ENCODE assay signal across 28 cellular contexts in genomic region chr3:57992430-57993213, GRCh38. TPM values are rescaled to one million over a fixed set of nuclear protein-coding genes. Genes with fewer than 3 reads are reported as not detected.
A peak's percentile ranks its signal among the peaks of the same experiment; 100 is the strongest.
DNase-seq lines count a peak whose midpoint lies in the region; ATAC-seq and TF ChIP-seq lines count a peak whose summit lies in the region.
"Had no signal": no experiment of that assay in that cellular context is flagged by ENCODE, and none has a peak within 500 bp of the region (broad histone marks: within the 10 kb centered on the region; RNA-seq: fewer than 3 reads in every experiment).

No MANE protein-coding gene starts in this region.

- no peaks in the 10 kb centered on the region for H3K9me3 ChIP-seq in liver (ENCODE audit: control insufficient read depth in 4 of 4, low read length in 3 of 4)
- H3K9me3 ChIP-seq in spleen: no peaks in the 10 kb centered on the region
- H3K9me3 ChIP-seq in trophoblast cell (ENCODE audit: insufficient read depth, low read depth, low read length): no peaks in the 10 kb centered on the region
- H3K9me3 ChIP-seq: ascending aorta, esophagus muscularis mucosa, gastroesophageal sphincter, Peyer's patch, thoracic aorta had no signal

- no peak overlapping the region for H2AK5ac ChIP-seq in trophoblast cell (ENCODE audit: low read length)

- ATAC-seq in GM21447 (IDR thresholded peaks at IDR 0.05; ENCODE audit: unreplicated experiment) (no peak), GM18519 (IDR thresholded peaks at IDR 0.05; ENCODE audit: low FRiP score, unreplicated experiment) (no peak)
- ATAC-seq: activated naive CD4-positive, alpha-beta T cell treated with anti-CD3 and anti-CD28 coated beads, Interleukin-2, amount 50 U/mL, for 72 hours; activated T-helper 17 cell treated with anti-CD3 and anti-CD28 coated beads, Interleukin-2, amount 50 U/mL, for 72 hours; gastroesophageal sphincter; stimulated activated naive B cell treated with anti-CD40 and anti-IgM and Interleukin-4, amounts not matched to agents 10 μg/mL and 1 μg/mL and 100 μg/mL, for 72 hours had no signal

- no peaks in the 10 kb centered on the region for H3K79me1 ChIP-seq in trophoblast cell (ENCODE audit: low read length)

- intact Hi-C loops in spleen (cut with DNase I; ENCODE audit: low total_unique reads): no loop called here

- H3K4me3 ChIP-seq in liver (ENCODE audit: low read depth in 1 of 3, low read length in 3 of 3) (no peak overlapping the region), spleen (no peak overlapping the region), trophoblast cell (ENCODE audit: low read depth, low read length) (no peak overlapping the region)
- H3K4me3 ChIP-seq: ascending aorta, esophagus muscularis mucosa, gastroesophageal sphincter, Peyer's patch, SK-N-MC, thoracic aorta had no signal

- H3K14ac ChIP-seq in trophoblast cell (ENCODE audit: low read length): no peak overlapping the region

- no peak overlapping the region for H3K9ac ChIP-seq in liver (ENCODE audit: low read depth in 1 of 2, low read length in 2 of 2)
- H3K9ac ChIP-seq in trophoblast cell (ENCODE audit: low read length): no peak overlapping the region

- no peak for TF ChIP-seq RAD21 in liver (IDR thresholded peaks at IDR 0.05)

- no peak overlapping the region for H3K23ac ChIP-seq in trophoblast cell (ENCODE audit: low read length)

- H4K91ac ChIP-seq in trophoblast cell (ENCODE audit: low read depth, low read length): no peak overlapping the region

- no peak overlapping the region for H2BK120ac ChIP-seq in trophoblast cell (ENCODE audit: insufficient read depth, low read length, poor library complexity)

- H3K4ac ChIP-seq in trophoblast cell (ENCODE audit: low read depth, low read length): no peak overlapping the region

- H3K27me3 ChIP-seq in liver (ENCODE audit: control insufficient read depth in 4 of 4, insufficient read depth in 4 of 4, low read length in 3 of 4) (no peaks in the 10 kb centered on the region), spleen (replicated peaks in 1 of 7) (no peaks in the 10 kb centered on the region), trophoblast cell (ENCODE audit: insufficient read depth, low read length) (no peaks in the 10 kb centered on the region)
- H3K27me3 ChIP-seq: ascending aorta, esophagus muscularis mucosa, gastroesophageal sphincter, Peyer's patch had no signal

- no peak overlapping the region for H3K4me2 ChIP-seq in trophoblast cell (ENCODE audit: low read length)

- H3K27ac ChIP-seq in liver (ENCODE audit: low read depth in 1 of 2, low read length in 2 of 2): no peak overlapping the region
- no peak overlapping the region for H3K27ac ChIP-seq in spleen
- H3K27ac ChIP-seq in trophoblast cell (ENCODE audit: low read depth, low read length): no peak overlapping the region
- H3K27ac ChIP-seq: ascending aorta, esophagus muscularis mucosa, gastroesophageal sphincter, SK-N-MC, thoracic aorta, WERI-Rb-1 had no signal

- WGBS in liver: 85% methylated on average over 9 of the region's 9 CpGs
- WGBS in spleen, 5 donors: 88 to 96% (median 92%) methylated on average over 9 of the region's 9 CpGs
- no CpG with 5 or more reads among the region's 9 CpGs for WGBS in trophoblast cell (ENCODE audit: extremely low coverage, insufficient coverage, insufficient read length)

- TF ChIP-seq POLR2A in spleen (IDR thresholded peaks at IDR 0.05): no peak

- no peak overlapping the region for H2AFZ ChIP-seq in trophoblast cell (ENCODE audit: insufficient read depth, low read length, poor library complexity)

- DNase-seq in LoVo (ENCODE audit: low spot score) (peak; percentile 63), astrocyte of the hippocampus (ENCODE audit: low read depth, low spot score) (peak; percentile 19), spleen (peak; percentile 7), trophoblast cell (no peak)
- DNase-seq: activated CD4-positive, alpha-beta T cell treated with anti-CD3 and anti-CD28 coated beads, Interleukin-2, amount 50 U/mL, for 4 hours; activated CD8-positive, alpha-beta memory T cell treated with anti-CD3 and anti-CD28 coated beads, Interleukin-2, amount 50 U/mL, for 4 hours; CD4-positive, alpha-beta T cell; effector CD8-positive, alpha-beta T cell; GDM1; kidney glomerular epithelial cell; NCI-H1105 treated with DMSO at 0.1 percent for 48 hours; NCI-H2081; NK-92 treated with Interleukin-12 subunit alpha and Interleukin-12 subunit beta, amount 100 ng/mL, for 24 hours; Peyer's patch; small intestine; stimulated activated CD4-positive, alpha-beta T cell treated with anti-CD3 and anti-CD28 coated beads, Interleukin-2, amount 100 ng/mL, for 48 hours; stimulated activated naive B cell treated with anti-CD40 and anti-IgM and Interleukin-4, amounts not matched to agents 10 μg/mL and 1 μg/mL and 100 μg/mL, for 72 hours; WERI-Rb-1 had no signal

- no peak overlapping the region for H3K18ac ChIP-seq in trophoblast cell (ENCODE audit: low read length)

- H3K36me3 ChIP-seq in liver (ENCODE audit: control insufficient read depth in 4 of 4, insufficient read depth in 3 of 4, low read depth in 1 of 4, low read length in 3 of 4) (no peaks in the 10 kb centered on the region), spleen (no peaks in the 10 kb centered on the region), trophoblast cell (ENCODE audit: control insufficient read depth in 1 of 2, insufficient read depth in 2 of 2, low read length in 2 of 2) (no peaks in the 10 kb centered on the region)
- H3K36me3 ChIP-seq: ascending aorta, esophagus muscularis mucosa, gastroesophageal sphincter, Peyer's patch, thoracic aorta, WERI-Rb-1 had no signal

- H4K8ac ChIP-seq in trophoblast cell (ENCODE audit: low read depth, low read length): no peak overlapping the region

- no peaks in the 10 kb centered on the region for H3K79me2 ChIP-seq in trophoblast cell (ENCODE audit: control insufficient read depth, insufficient read depth, low read length, poor library complexity)

- H3K4me1 ChIP-seq in liver (ENCODE audit: control insufficient read depth in 4 of 4, insufficient read depth in 4 of 4, low read length in 3 of 4): peaks cover 0 to 3% (median 0%) of the 10 kb centered on the region in 4 donors
- H3K4me1 ChIP-seq in spleen: no peaks in the 10 kb centered on the region
- peaks cover 3 to 5% of the 10 kb centered on the region in 2 experiments for H3K4me1 ChIP-seq in trophoblast cell (ENCODE audit: control insufficient read depth in 1 of 2, insufficient read depth in 2 of 2, low read length in 2 of 2)
- H3K4me1 ChIP-seq: ascending aorta had no signal

- H4K12ac ChIP-seq in trophoblast cell (ENCODE audit: low read depth, low read length): no peak overlapping the region

- no peak overlapping the region for H2BK12ac ChIP-seq in trophoblast cell (ENCODE audit: low read length)

- no peak overlapping the region for H2BK5ac ChIP-seq in trophoblast cell (ENCODE audit: low read depth, low read length, poor library complexity)

- TF ChIP-seq CTCF in liver (IDR thresholded peaks at IDR 0.05; ENCODE audit: low read depth, low read length, missing input control) (no peak), spleen (IDR thresholded peaks at IDR 0.05 in 8 of 11, conservative IDR thresholded peaks at IDR 0.05 in 3 of 11) (no peak)

TF ChIP-seq in liver, 16 proteins besides CTCF, POLR2A, EP300 and RAD21:
- TF ChIP-seq RXRA (IDR thresholded peaks at IDR 0.05): no peak
- TF ChIP-seq SP1 (IDR thresholded peaks at IDR 0.05): no peak
- TF ChIP-seq, protein P1, sequence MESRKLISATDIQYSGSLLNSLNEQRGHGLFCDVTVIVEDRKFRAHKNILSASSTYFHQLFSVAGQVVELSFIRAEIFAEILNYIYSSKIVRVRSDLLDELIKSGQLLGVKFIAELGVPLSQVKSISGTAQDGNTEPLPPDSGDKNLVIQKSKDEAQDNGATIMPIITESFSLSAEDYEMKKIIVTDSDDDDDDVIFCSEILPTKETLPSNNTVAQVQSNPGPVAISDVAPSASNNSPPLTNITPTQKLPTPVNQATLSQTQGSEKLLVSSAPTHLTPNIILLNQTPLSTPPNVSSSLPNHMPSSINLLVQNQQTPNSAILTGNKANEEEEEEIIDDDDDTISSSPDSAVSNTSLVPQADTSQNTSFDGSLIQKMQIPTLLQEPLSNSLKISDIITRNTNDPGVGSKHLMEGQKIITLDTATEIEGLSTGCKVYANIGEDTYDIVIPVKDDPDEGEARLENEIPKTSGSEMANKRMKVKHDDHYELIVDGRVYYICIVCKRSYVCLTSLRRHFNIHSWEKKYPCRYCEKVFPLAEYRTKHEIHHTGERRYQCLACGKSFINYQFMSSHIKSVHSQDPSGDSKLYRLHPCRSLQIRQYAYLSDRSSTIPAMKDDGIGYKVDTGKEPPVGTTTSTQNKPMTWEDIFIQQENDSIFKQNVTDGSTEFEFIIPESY (IDR thresholded peaks at IDR 0.05): no peak
- no peak for TF ChIP-seq ATF3 (IDR thresholded peaks at IDR 0.05)
- TF ChIP-seq JUND (IDR thresholded peaks at IDR 0.05): no peak
- TF ChIP-seq FOXA1 (IDR thresholded peaks at IDR 0.05): no peak
- no peak for TF ChIP-seq MAX (IDR thresholded peaks at IDR 0.05)
- peak; percentile 19 for TF ChIP-seq FOXA2 (IDR thresholded peaks at IDR 0.05)
- no peak for TF ChIP-seq TAF1 (conservative IDR thresholded peaks at IDR 0.05)
- peak in 1 of 2 donors; percentile 16 for TF ChIP-seq HNF4A (conservative IDR thresholded peaks at IDR 0.05)
- TF ChIP-seq NR2F2 (IDR thresholded peaks at IDR 0.05): no peak

RNA-seq across cellular contexts. Expression of gene FLNB, which starts 15.6 kb away (rescaled TPM):
- total RNA-seq in liver: 100 to 1,000 TPM in 1 of 2 donors, 10 to 100 TPM in 1; 53.8 to 124 TPM
- polyA plus RNA-seq in liver: 10 to 100 TPM; 22.9 to 34.7 TPM
- total RNA-seq in spleen: 100 to 1,000 TPM in 4 of 7 donors, 10 to 100 TPM in 3; 77.5 to 163 (median 111) TPM
- 10 to 100 TPM; 38.9 to 70.3 (median 49.4) TPM for polyA plus RNA-seq in spleen
- 139 and 141 TPM in 2 replicates for polyA plus RNA-seq in trophoblast cell (2013)

Comparison
In these comparisons a context has a peak if more than half of its experiments do, and no peak if none do; other contexts are left out.
1. DNase-seq: peak in LoVo (single experiment), astrocyte of the hippocampus (single experiment) and spleen (single experiment); none in trophoblast cell (0 of 2).